Comparison of ENCODE assay signal across 9 cellular contexts in the genomic region with DNA sequence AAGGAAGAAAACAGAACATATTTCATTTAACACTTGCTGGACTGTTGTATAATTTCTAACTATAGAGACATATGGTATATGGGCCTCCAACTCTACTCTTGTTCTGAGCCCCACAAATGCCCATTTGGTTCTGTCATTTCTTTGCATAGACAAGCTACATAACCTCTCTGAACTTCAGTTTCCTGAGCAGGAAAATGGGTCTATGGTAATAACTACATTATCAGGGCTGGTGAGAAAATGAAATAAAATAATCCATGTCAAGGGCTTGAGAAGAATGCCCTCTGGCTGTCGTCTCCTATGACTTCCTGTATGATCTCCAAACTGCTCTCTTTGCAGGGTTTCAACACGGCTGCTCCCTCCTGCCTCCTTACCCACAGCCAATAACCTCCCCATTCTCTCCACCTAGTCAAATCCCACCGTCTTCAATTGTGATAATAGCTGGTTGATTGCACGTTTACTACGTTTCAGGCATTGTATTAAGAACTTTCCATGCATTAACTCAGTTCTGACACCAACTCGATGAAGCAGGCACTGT. TPM values are rescaled to one million over a fixed set of nuclear protein-coding genes. Genes with fewer than 3 reads are reported as not detected.
DNase-seq lines count a peak whose midpoint lies in the region; ATAC-seq, FAIRE-seq and TF ChIP-seq lines count a peak whose summit lies in the region.
"Had no signal": no experiment of that assay in that cellular context is flagged by ENCODE, and none has a peak within 500 bp of the region (broad histone marks: within the 10 kb centered on the region; RNA-seq: fewer than 3 reads in every experiment).

No MANE protein-coding gene starts in this region.

- H2AFZ ChIP-seq in HepG2 (ENCODE audit: low read length) = peak overlapping the region; percentile 69

- no peaks in the 10 kb centered on the region for H3K36me3 ChIP-seq in adrenal gland (replicated peaks in 1 of 2)
- H3K36me3 ChIP-seq in HepG2 (replicated peaks in 1 of 2; ENCODE audit: control insufficient read depth in 1 of 2, insufficient read depth in 2 of 2, low read length in 2 of 2) = no peaks in the 10 kb centered on the region
- H3K36me3 ChIP-seq in transverse colon = no peaks in the 10 kb centered on the region
- H3K36me3 ChIP-seq in effector memory CD4-positive, alpha-beta T cell (ENCODE audit: control insufficient read depth, insufficient read depth, low read length) = no peaks in the 10 kb centered on the region

- H3K4me3 ChIP-seq in adrenal gland = peak overlapping the region in 2 of 4 donors; percentile 24 to 68
- peak overlapping the region; percentile 39 to 62 (median 54) for H3K4me3 ChIP-seq in HepG2 (replicated peaks in 1 of 3; ENCODE audit: insufficient read depth in 1 of 3, low read depth in 2 of 3, low read length in 3 of 3)
- peak overlapping the region in 2 of 4 donors; percentile 36 to 42 for H3K4me3 ChIP-seq in transverse colon
- H3K4me3 ChIP-seq in effector memory CD4-positive, alpha-beta T cell (ENCODE audit: insufficient read depth, low read depth, low read length, poor library complexity, severe bottlenecking) = no peak overlapping the region

- FAIRE-seq in HepG2 (lab: Jason Lieb, UNC) = peak; percentile 39

- H3K4me3 Mint-ChIP-seq in activated CD8-positive, alpha-beta memory T cell treated with anti-CD3 and anti-CD28 coated beads, Interleukin-2, amount 10 ng/mL, durations not matched to agents 7 days and 5 days = no peak overlapping the region

- in situ Hi-C loops in HepG2 (cut with HindIII; ENCODE audit: extremely low pct_ligation_motif_present, low pct_unique_long_range_greater_than_20kb) = no loop called here
- in situ Hi-C loops in transverse colon (cut with MboI; ENCODE audit: low pct_ligation_motif_present in 1 of 4, low pct_unique_long_range_greater_than_20kb in 1 of 4, low sequenced_read_pairs in 3 of 4) = no loop called here

- H3K36me3 Mint-ChIP-seq in activated CD8-positive, alpha-beta memory T cell treated with anti-CD3 and anti-CD28 coated beads, Interleukin-2, amount 10 ng/mL, durations not matched to agents 7 days and 5 days = no peaks in the 10 kb centered on the region

- H3K4me2 ChIP-seq in HepG2 (ENCODE audit: low read depth, low read length) = peak overlapping the region; percentile 93

- H3K27ac Mint-ChIP-seq in activated CD8-positive, alpha-beta memory T cell treated with anti-CD3 and anti-CD28 coated beads, Interleukin-2, amount 10 ng/mL, durations not matched to agents 7 days and 5 days = peak overlapping the region; percentile 3

- DNase-seq in activated CD8-positive, alpha-beta memory T cell treated with anti-CD3 and anti-CD28 coated beads, Interleukin-2, amount 10 ng/mL, durations not matched to agents 7 days and 5 days = no peak
- no peak for DNase-seq in activated CD8-positive, alpha-beta memory T cell treated with anti-CD3 and anti-CD28 coated beads for 24 hours
- DNase-seq in adrenal gland (peak in 1 of 7 donors; percentile 27), HepG2 (ENCODE audit: low spot score) (no peak), transverse colon (no peak), NCI-H345 (lab: John Stamatoyannopoulos, UW) (no peak)
- DNase-seq in effector memory CD4-positive, alpha-beta T cell = no peak

- 2 to 6% (median 5%) methylated on average over 6 of the region's 6 CpGs for WGBS in adrenal gland, 4 donors
- under 1% methylated on average over 6 of the region's 6 CpGs for WGBS in HepG2 (ENCODE audit: low lambda C conversion rate)
- WGBS in transverse colon (ENCODE audit: low coverage in 1 of 2), 2 donors = 25 to 50% methylated on average over 4 to 6 of the region's 6 CpGs

- TF ChIP-seq POLR2A in adrenal gland (IDR thresholded peaks at IDR 0.05) = no peak
- no peak for TF ChIP-seq POLR2A in HepG2 (IDR thresholded peaks at IDR 0.05; ENCODE audit: insufficient read depth in 1 of 2, low read depth in 2 of 2, low read length in 2 of 2)
- TF ChIP-seq POLR2A in transverse colon (IDR thresholded peaks at IDR 0.05) = no peak

- H3K9me3 Mint-ChIP-seq in activated CD8-positive, alpha-beta memory T cell treated with anti-CD3 and anti-CD28 coated beads, Interleukin-2, amount 10 ng/mL, durations not matched to agents 7 days and 5 days (ENCODE audit: low read depth) = no peaks in the 10 kb centered on the region

- TSS peak; percentile 80 for BruUV-seq in HepG2 (replicated peaks; lab: Mats Ljungman, UMichigan)

- H3K79me2 ChIP-seq in HepG2 (ENCODE audit: insufficient read depth, low read length) = no peaks in the 10 kb centered on the region

- no peaks in the 10 kb centered on the region for H4K20me1 ChIP-seq in HepG2 (ENCODE audit: insufficient read depth, low read length)

- no peak for TF ChIP-seq EP300 in HepG2 (IDR thresholded peaks at IDR 0.05; ENCODE audit: low read depth in 2 of 2, low read length in 2 of 2)
- TF ChIP-seq EP300 in HepG2 (CRISPR knock-in tag; IDR thresholded peaks at IDR 0.05; ENCODE audit: borderline replicate concordance) = no peak
- no peak for TF ChIP-seq EP300 in transverse colon (IDR thresholded peaks at IDR 0.05; ENCODE audit: low read depth)

- H3K27me3 ChIP-seq in adrenal gland (no peaks in the 10 kb centered on the region), HepG2 (ENCODE audit: control insufficient read depth in 1 of 2, insufficient read depth in 2 of 2, low read length in 2 of 2) (no peaks in the 10 kb centered on the region; a peak in 1 of 5 replicates), transverse colon (no peaks in the 10 kb centered on the region)
- H3K27me3 ChIP-seq in effector memory CD4-positive, alpha-beta T cell (replicated peaks; ENCODE audit: control insufficient read depth, insufficient read depth, low read length, poor library complexity, severe bottlenecking) = no peaks in the 10 kb centered on the region

- CTCF ChIA-PET in activated CD8-positive, alpha-beta memory T cell treated with anti-CD3 and anti-CD28 coated beads, Interleukin-2, amount 10 ng/mL, durations not matched to agents 7 days and 5 days (lab: Charles Lee) = interaction anchor here (0.7 to 1.9 kb wide), 2 partner anchors 16 to 21 kb away, joined by 3 to 10 read pairs; partner anchors contain the start of gene SOX12
- CTCF ChIA-PET in HepG2 (lab: Yijun Ruan, JAX; ENCODE audit: low intra/inter-chr PET ratio, low total read pairs) = no interaction called here

- TF ChIP-seq RAD21 in HepG2 (CRISPR knock-in tag; IDR thresholded peaks at IDR 0.05) = no peak

- H3K9me3 ChIP-seq in adrenal gland (replicated peaks in 1 of 3) (no peaks in the 10 kb centered on the region), HepG2 (ENCODE audit: low read length) (no peaks in the 10 kb centered on the region), transverse colon (no peaks in the 10 kb centered on the region)
- no peaks in the 10 kb centered on the region for H3K9me3 ChIP-seq in effector memory CD4-positive, alpha-beta T cell (ENCODE audit: control insufficient read depth, low read length)

- ATAC-seq in activated CD8-positive, alpha-beta memory T cell treated with anti-CD3 and anti-CD28 coated beads, Interleukin-2, amount 10 ng/mL, durations not matched to agents 7 days and 5 days = no peak
- peak; percentile 73 for ATAC-seq in HepG2
- ATAC-seq in HG02981 (IDR thresholded peaks at IDR 0.05; ENCODE audit: unreplicated experiment) = no peak

- H3K9ac ChIP-seq in HepG2 (ENCODE audit: insufficient read depth, low read depth, low read length) = peak overlapping the region; percentile 65

- intact Hi-C loops in adrenal gland (cut with DNase I) (no loop called here), HepG2 (cut with micrococcal nuclease; ENCODE audit: unreplicated experiment) (no loop called here), transverse colon (cut with DNase I; ENCODE audit: low total_unique reads) (no loop called here)

- H3K4me1 ChIP-seq in adrenal gland (replicated peaks in 1 of 2) (peaks cover 8 to 16% of the 10 kb centered on the region in 2 donors), HepG2 (ENCODE audit: insufficient read depth, low read length) (peaks cover 53% of the 10 kb centered on the region), transverse colon (peaks cover 0 to 13% (median 0%) of the 10 kb centered on the region in 4 donors)
- H3K4me1 ChIP-seq in effector memory CD4-positive, alpha-beta T cell (ENCODE audit: control insufficient read depth, insufficient read depth, low read length, poor library complexity, severe bottlenecking) = peaks cover 3% of the 10 kb centered on the region

- POLR2A ChIA-PET in HepG2 (lab: Yijun Ruan, JAX) = interaction anchor here (1.2 to 3.8 kb wide), 5 partner anchors 10 to 31 kb away, joined by 3 to 56 read pairs (median 13); partner anchors contain the start of genes SOX12 and ZCCHC3

- peaks cover 19% of the 10 kb centered on the region for H3K4me1 Mint-ChIP-seq in activated CD8-positive, alpha-beta memory T cell treated with anti-CD3 and anti-CD28 coated beads, Interleukin-2, amount 10 ng/mL, durations not matched to agents 7 days and 5 days

- TF ChIP-seq CTCF in adrenal gland (IDR thresholded peaks at IDR 0.05) (no peak), HepG2 (CRISPR knock-in tag; IDR thresholded peaks at IDR 0.05) (peak; percentile 53), transverse colon (IDR thresholded peaks at IDR 0.05) (no peak)

- H3K27ac ChIP-seq in adrenal gland (peak overlapping the region; percentile 63 to 93 (median 81)), HepG2 (ENCODE audit: extremely low read length, insufficient read depth, low read length) (peak overlapping the region; percentile 60), transverse colon (peak overlapping the region; percentile 79 to 88 (median 81))
- H3K27ac ChIP-seq in effector memory CD4-positive, alpha-beta T cell (ENCODE audit: insufficient read depth, low read length, poor library complexity, severe bottlenecking) = no peak overlapping the region

- no peaks in the 10 kb centered on the region for H3K27me3 Mint-ChIP-seq in activated CD8-positive, alpha-beta memory T cell treated with anti-CD3 and anti-CD28 coated beads, Interleukin-2, amount 10 ng/mL, durations not matched to agents 7 days and 5 days

RNA-seq across cellular contexts. Expression of gene ZCCHC3, which starts 12.0 kb away (rescaled TPM):
- total RNA-seq in activated CD8-positive, alpha-beta memory T cell treated with anti-CD3 and anti-CD28 coated beads, Interleukin-2, amount 10 ng/mL, durations not matched to agents 7 days and 5 days = 10 to 100 TPM; 27.4 to 28.2 TPM
- total RNA-seq in adrenal gland (10 to 100 TPM; 14.5 to 21.8 (median 17.3) TPM), HepG2 (2016; rRNA removed; fragmentation: Illumina TruSeq; extraction: Trizol) (56.2 and 63.0 TPM in 2 replicates), transverse colon (10 to 100 TPM in 2 of 4 donors, 1 to 10 TPM in 2; 6.6 to 16.0 (median 10.1) TPM)
- polyA plus RNA-seq in adrenal gland (10 to 100 TPM; 11.1 to 11.5 (median 11.5) TPM), HepG2 (2011; rRNA removed) (43.8 and 46.6 TPM in 2 replicates)
- 12.1 and 12.3 TPM in 2 replicates for total RNA-seq in HepG2 (2016; cell fraction: cytosol; rRNA removed; fragmentation: Illumina TruSeq; extraction: Trizol; ENCODE audit: low read depth)
- total RNA-seq in HepG2 (2016; cell fraction: insoluble cytoplasmic fraction; rRNA removed; fragmentation: Illumina TruSeq; extraction: Trizol) = 49.2 and 64.0 TPM in 2 replicates
- total RNA-seq in HepG2 (2016; cell fraction: membrane; rRNA removed; fragmentation: Illumina TruSeq; extraction: Trizol) = 45.3 and 47.4 TPM in 2 replicates
- total RNA-seq in HepG2 (2016; cell fraction: nucleus; rRNA removed; fragmentation: Illumina TruSeq; extraction: Trizol) = 28.6 and 30.4 TPM in 2 replicates
- 44.4 and 45.0 TPM in 2 replicates for polyA plus RNA-seq in HepG2 (2011; cell fraction: cytosol; rRNA removed)
- polyA plus RNA-seq in HepG2 (2011; cell fraction: nucleus; rRNA removed) = 21.2 and 22.1 TPM in 2 replicates
- polyA plus RNA-seq in HepG2 (2012) = 37.3 and 43.5 TPM in 2 replicates
- 8.1 and 9.0 TPM in 2 replicates for polyA plus RNA-seq in HepG2 (2016; cell fraction: cytosol; fragmentation: Illumina TruSeq; extraction: Trizol; ENCODE audit: low read depth)
- polyA plus RNA-seq in HepG2 (2016; cell fraction: insoluble cytoplasmic fraction; fragmentation: Illumina TruSeq; extraction: Trizol; ENCODE audit: low read depth) = 75.7 and 81.5 TPM in 2 replicates
- polyA plus RNA-seq in HepG2 (2016; cell fraction: membrane; fragmentation: Illumina TruSeq; extraction: Trizol; ENCODE audit: low read depth) = 37.6 and 38.3 TPM in 2 replicates
- 57.9 and 60.5 TPM in 2 replicates for polyA plus RNA-seq in HepG2 (2016; cell fraction: nucleus; fragmentation: Illumina TruSeq; extraction: Trizol; ENCODE audit: insufficient read depth, low read depth)
- polyA minus RNA-seq in HepG2 (2011; rRNA and poly(A)+ RNA removed; ENCODE audit: low replicate concordance) = 9.3 and 53.1 TPM in 2 replicates
- 31.3 and 34.6 TPM in 2 replicates for polyA minus RNA-seq in HepG2 (2011; cell fraction: cytosol; rRNA and poly(A)+ RNA removed)
- polyA minus RNA-seq in HepG2 (2011; cell fraction: nucleus; rRNA and poly(A)+ RNA removed) = 16.1 and 17.3 TPM in 2 replicates

RNA-seq across cellular contexts. Expression of gene SOX12, which starts 16.0 kb away (rescaled TPM):
- 1 to 10 TPM; 5.7 to 6.3 TPM for total RNA-seq in activated CD8-positive, alpha-beta memory T cell treated with anti-CD3 and anti-CD28 coated beads, Interleukin-2, amount 10 ng/mL, durations not matched to agents 7 days and 5 days
- total RNA-seq in adrenal gland = 10 to 100 TPM in 6 of 8 donors, 1 to 10 TPM in 2; 8.8 to 38.8 (median 13.9) TPM
- 10 to 100 TPM in 1 of 3 donors, 1 to 10 TPM in 2; 2.0 to 12.8 (median 5.4) TPM for polyA plus RNA-seq in adrenal gland
- 12.1 and 18.7 TPM in 2 replicates for total RNA-seq in HepG2 (2016; rRNA removed; fragmentation: Illumina TruSeq; extraction: Trizol)
- total RNA-seq in HepG2 (2016; cell fraction: cytosol; rRNA removed; fragmentation: Illumina TruSeq; extraction: Trizol; ENCODE audit: low read depth) = 5.2 and 6.4 TPM in 2 replicates
- total RNA-seq in HepG2 (2016; cell fraction: insoluble cytoplasmic fraction; rRNA removed; fragmentation: Illumina TruSeq; extraction: Trizol) = 10.8 and 18.0 TPM in 2 replicates
- 19.3 and 22.7 TPM in 2 replicates for total RNA-seq in HepG2 (2016; cell fraction: membrane; rRNA removed; fragmentation: Illumina TruSeq; extraction: Trizol)
- total RNA-seq in HepG2 (2016; cell fraction: nucleus; rRNA removed; fragmentation: Illumina TruSeq; extraction: Trizol) = 14.7 and 17.3 TPM in 2 replicates
- polyA plus RNA-seq in HepG2 (2011; rRNA removed) = 10.0 and 11.5 TPM in 2 replicates
- 5.9 and 7.7 TPM in 2 replicates for polyA plus RNA-seq in HepG2 (2011; cell fraction: cytosol; rRNA removed)
- polyA plus RNA-seq in HepG2 (2011; cell fraction: nucleus; rRNA removed) = 33.8 and 40.6 TPM in 2 replicates
- polyA plus RNA-seq in HepG2 (2012) = 33.1 and 35.1 TPM in 2 replicates
- polyA plus RNA-seq in HepG2 (2016; cell fraction: cytosol; fragmentation: Illumina TruSeq; extraction: Trizol; ENCODE audit: low read depth) = 9.1 and 11.5 TPM in 2 replicates
- 37.4 and 47.0 TPM in 2 replicates for polyA plus RNA-seq in HepG2 (2016; cell fraction: insoluble cytoplasmic fraction; fragmentation: Illumina TruSeq; extraction: Trizol; ENCODE audit: low read depth)
- polyA plus RNA-seq in HepG2 (2016; cell fraction: membrane; fragmentation: Illumina TruSeq; extraction: Trizol; ENCODE audit: low read depth) = 35.3 and 38.7 TPM in 2 replicates
- polyA plus RNA-seq in HepG2 (2016; cell fraction: nucleus; fragmentation: Illumina TruSeq; extraction: Trizol; ENCODE audit: insufficient read depth, low read depth) = 63.1 and 67.8 TPM in 2 replicates
- 2.4 and 12.0 TPM in 2 replicates for polyA minus RNA-seq in HepG2 (2011; rRNA and poly(A)+ RNA removed; ENCODE audit: low replicate concordance)
- polyA minus RNA-seq in HepG2 (2011; cell fraction: cytosol; rRNA and poly(A)+ RNA removed) = 11.2 and 12.0 TPM in 2 replicates
- polyA minus RNA-seq in HepG2 (2011; cell fraction: nucleus; rRNA and poly(A)+ RNA removed) = 9.6 and 12.7 TPM in 2 replicates
- 1 to 10 TPM; 2.0 to 5.0 (median 3.5) TPM for total RNA-seq in transverse colon

RNA-seq across cellular contexts. Expression of gene C20orf96, which starts 18.8 kb away (rescaled TPM):
- 1 to 10 TPM; 7.5 to 8.2 TPM for total RNA-seq in activated CD8-positive, alpha-beta memory T cell treated with anti-CD3 and anti-CD28 coated beads, Interleukin-2, amount 10 ng/mL, durations not matched to agents 7 days and 5 days
- total RNA-seq in adrenal gland (10 to 100 TPM in 1 of 8 donors, 1 to 10 TPM in 7; 2.7 to 20.2 (median 6.3) TPM), HepG2 (2016; rRNA removed; fragmentation: Illumina TruSeq; extraction: Trizol) (3.8 and 4.7 TPM in 2 replicates), transverse colon (10 to 100 TPM in 1 of 4 donors, 1 to 10 TPM in 3; 3.0 to 97.3 (median 3.7) TPM)
- polyA plus RNA-seq in adrenal gland (10 to 100 TPM in 1 of 3 donors, 1 to 10 TPM in 2; 5.3 to 13.7 (median 7.6) TPM), HepG2 (2011; rRNA removed) (18.2 and 20.6 TPM in 2 replicates)
- total RNA-seq in HepG2 (2016; cell fraction: cytosol; rRNA removed; fragmentation: Illumina TruSeq; extraction: Trizol; ENCODE audit: low read depth) = 0.51 and 1.3 TPM in 2 replicates
- 3.1 and 5.0 TPM in 2 replicates for total RNA-seq in HepG2 (2016; cell fraction: insoluble cytoplasmic fraction; rRNA removed; fragmentation: Illumina TruSeq; extraction: Trizol)
- total RNA-seq in HepG2 (2016; cell fraction: membrane; rRNA removed; fragmentation: Illumina TruSeq; extraction: Trizol) = 2.0 and 2.7 TPM in 2 replicates
- 9.9 and 10.7 TPM in 2 replicates for total RNA-seq in HepG2 (2016; cell fraction: nucleus; rRNA removed; fragmentation: Illumina TruSeq; extraction: Trizol)
- 10.7 and 11.6 TPM in 2 replicates for polyA plus RNA-seq in HepG2 (2011; cell fraction: cytosol; rRNA removed)
- 25.9 and 27.9 TPM in 2 replicates for polyA plus RNA-seq in HepG2 (2011; cell fraction: nucleus; rRNA removed)
- 17.5 and 20.7 TPM in 2 replicates for polyA plus RNA-seq in HepG2 (2012)
- polyA plus RNA-seq in HepG2 (2016; cell fraction: cytosol; fragmentation: Illumina TruSeq; extraction: Trizol; ENCODE audit: low read depth) = 4.3 and 5.1 TPM in 2 replicates
- 13.8 and 15.5 TPM in 2 replicates for polyA plus RNA-seq in HepG2 (2016; cell fraction: insoluble cytoplasmic fraction; fragmentation: Illumina TruSeq; extraction: Trizol; ENCODE audit: low read depth)
- polyA plus RNA-seq in HepG2 (2016; cell fraction: membrane; fragmentation: Illumina TruSeq; extraction: Trizol; ENCODE audit: low read depth) = 7.8 and 8.1 TPM in 2 replicates
- 37.7 and 37.8 TPM in 2 replicates for polyA plus RNA-seq in HepG2 (2016; cell fraction: nucleus; fragmentation: Illumina TruSeq; extraction: Trizol; ENCODE audit: insufficient read depth, low read depth)
- 1.7 and 6.2 TPM in 2 replicates for polyA minus RNA-seq in HepG2 (2011; rRNA and poly(A)+ RNA removed; ENCODE audit: low replicate concordance)
- 2.8 and 3.7 TPM in 2 replicates for polyA minus RNA-seq in HepG2 (2011; cell fraction: cytosol; rRNA and poly(A)+ RNA removed)
- 16.1 and 18.5 TPM in 2 replicates for polyA minus RNA-seq in HepG2 (2011; cell fraction: nucleus; rRNA and poly(A)+ RNA removed)

RNA-seq across cellular contexts. Expression of gene NRSN2, which starts 37.5 kb away (rescaled TPM):
- total RNA-seq in activated CD8-positive, alpha-beta memory T cell treated with anti-CD3 and anti-CD28 coated beads, Interleukin-2, amount 10 ng/mL, durations not matched to agents 7 days and 5 days = 1 to 10 TPM; 2.9 to 5.0 TPM
- total RNA-seq in adrenal gland (100 to 1,000 TPM in 2 of 8 donors, 10 to 100 TPM in 6; 45.5 to 146 (median 82.1) TPM), HepG2 (2016; rRNA removed; fragmentation: Illumina TruSeq; extraction: Trizol) (28.4 and 32.3 TPM in 2 replicates), transverse colon (10 to 100 TPM in 3 of 4 donors, 1 to 10 TPM in 1; 7.1 to 18.0 (median 12.8) TPM)
- polyA plus RNA-seq in adrenal gland (100 to 1,000 TPM in 2 of 3 donors, 10 to 100 TPM in 1; 70.0 to 263 (median 249) TPM), HepG2 (2011; rRNA removed) (49.4 and 63.3 TPM in 2 replicates)
- 13.5 and 19.5 TPM in 2 replicates for total RNA-seq in HepG2 (2016; cell fraction: cytosol; rRNA removed; fragmentation: Illumina TruSeq; extraction: Trizol; ENCODE audit: low read depth)
- total RNA-seq in HepG2 (2016; cell fraction: insoluble cytoplasmic fraction; rRNA removed; fragmentation: Illumina TruSeq; extraction: Trizol) = 26.0 and 33.1 TPM in 2 replicates
- 30.9 and 37.0 TPM in 2 replicates for total RNA-seq in HepG2 (2016; cell fraction: membrane; rRNA removed; fragmentation: Illumina TruSeq; extraction: Trizol)
- total RNA-seq in HepG2 (2016; cell fraction: nucleus; rRNA removed; fragmentation: Illumina TruSeq; extraction: Trizol) = 18.0 and 19.9 TPM in 2 replicates
- polyA plus RNA-seq in HepG2 (2011; cell fraction: cytosol; rRNA removed) = 69.4 and 90.4 TPM in 2 replicates
- 68.6 and 73.2 TPM in 2 replicates for polyA plus RNA-seq in HepG2 (2011; cell fraction: nucleus; rRNA removed)
- polyA plus RNA-seq in HepG2 (2012) = 32.8 and 45.8 TPM in 2 replicates
- 30.7 and 34.2 TPM in 2 replicates for polyA plus RNA-seq in HepG2 (2016; cell fraction: cytosol; fragmentation: Illumina TruSeq; extraction: Trizol; ENCODE audit: low read depth)
- polyA plus RNA-seq in HepG2 (2016; cell fraction: insoluble cytoplasmic fraction; fragmentation: Illumina TruSeq; extraction: Trizol; ENCODE audit: low read depth) = 54.0 and 55.2 TPM in 2 replicates
- polyA plus RNA-seq in HepG2 (2016; cell fraction: membrane; fragmentation: Illumina TruSeq; extraction: Trizol; ENCODE audit: low read depth) = 61.7 and 66.8 TPM in 2 replicates
- 79.0 and 79.1 TPM in 2 replicates for polyA plus RNA-seq in HepG2 (2016; cell fraction: nucleus; fragmentation: Illumina TruSeq; extraction: Trizol; ENCODE audit: insufficient read depth, low read depth)
- polyA minus RNA-seq in HepG2 (2011; rRNA and poly(A)+ RNA removed; ENCODE audit: low replicate concordance) = 1.6 and 52.5 TPM in 2 replicates
- polyA minus RNA-seq in HepG2 (2011; cell fraction: cytosol; rRNA and poly(A)+ RNA removed) = 32.5 and 33.1 TPM in 2 replicates
- 10.7 and 15.0 TPM in 2 replicates for polyA minus RNA-seq in HepG2 (2011; cell fraction: nucleus; rRNA and poly(A)+ RNA removed)

RNA-seq across cellular contexts. Expression of gene DEFB132, which starts 51.8 kb away (rescaled TPM):
- total RNA-seq in activated CD8-positive, alpha-beta memory T cell treated with anti-CD3 and anti-CD28 coated beads, Interleukin-2, amount 10 ng/mL, durations not matched to agents 7 days and 5 days = not detected
- total RNA-seq in adrenal gland (not detected), HepG2 (2016; rRNA removed; fragmentation: Illumina TruSeq; extraction: Trizol) (not detected in 2 replicates), transverse colon (not detected)
- polyA plus RNA-seq in adrenal gland (under 1 TPM in 1 of 3 donors, not detected in 2; 0.03 TPM), HepG2 (2011; rRNA removed) (not detected in 2 replicates)
- not detected in 2 replicates for total RNA-seq in HepG2 (2016; cell fraction: cytosol; rRNA removed; fragmentation: Illumina TruSeq; extraction: Trizol; ENCODE audit: low read depth)
- total RNA-seq in HepG2 (2016; cell fraction: insoluble cytoplasmic fraction; rRNA removed; fragmentation: Illumina TruSeq; extraction: Trizol) = not detected in 2 replicates
- total RNA-seq in HepG2 (2016; cell fraction: membrane; rRNA removed; fragmentation: Illumina TruSeq; extraction: Trizol) = not detected in 2 replicates
- total RNA-seq in HepG2 (2016; cell fraction: nucleus; rRNA removed; fragmentation: Illumina TruSeq; extraction: Trizol) = not detected in 2 replicates
- not detected in 2 replicates for polyA plus RNA-seq in HepG2 (2011; cell fraction: cytosol; rRNA removed)
- not detected in 2 replicates for polyA plus RNA-seq in HepG2 (2011; cell fraction: nucleus; rRNA removed)
- polyA plus RNA-seq in HepG2 (2012) = not detected in 2 replicates
- polyA plus RNA-seq in HepG2 (2016; cell fraction: cytosol; fragmentation: Illumina TruSeq; extraction: Trizol; ENCODE audit: low read depth) = not detected in 2 replicates
- not detected in 2 replicates for polyA plus RNA-seq in HepG2 (2016; cell fraction: insoluble cytoplasmic fraction; fragmentation: Illumina TruSeq; extraction: Trizol; ENCODE audit: low read depth)
- polyA plus RNA-seq in HepG2 (2016; cell fraction: membrane; fragmentation: Illumina TruSeq; extraction: Trizol; ENCODE audit: low read depth) = not detected in 2 replicates
- polyA plus RNA-seq in HepG2 (2016; cell fraction: nucleus; fragmentation: Illumina TruSeq; extraction: Trizol; ENCODE audit: insufficient read depth, low read depth) = not detected in 2 replicates
- not detected in 2 replicates for polyA minus RNA-seq in HepG2 (2011; rRNA and poly(A)+ RNA removed; ENCODE audit: low replicate concordance)
- polyA minus RNA-seq in HepG2 (2011; cell fraction: cytosol; rRNA and poly(A)+ RNA removed) = not detected in 2 replicates
- polyA minus RNA-seq in HepG2 (2011; cell fraction: nucleus; rRNA and poly(A)+ RNA removed) = not detected in 2 replicates
- total RNA-seq: T-helper 1 cell treated with Interleukin-12 subunit alpha and Interleukin-12 subunit beta and Interleukin-4 antibody, amounts not matched to agents 30 ng/mL and 1 ng/mL, for 36 hours had no signal
